12 cellular contexts compared by ENCODE assay signal in the genomic region with DNA sequence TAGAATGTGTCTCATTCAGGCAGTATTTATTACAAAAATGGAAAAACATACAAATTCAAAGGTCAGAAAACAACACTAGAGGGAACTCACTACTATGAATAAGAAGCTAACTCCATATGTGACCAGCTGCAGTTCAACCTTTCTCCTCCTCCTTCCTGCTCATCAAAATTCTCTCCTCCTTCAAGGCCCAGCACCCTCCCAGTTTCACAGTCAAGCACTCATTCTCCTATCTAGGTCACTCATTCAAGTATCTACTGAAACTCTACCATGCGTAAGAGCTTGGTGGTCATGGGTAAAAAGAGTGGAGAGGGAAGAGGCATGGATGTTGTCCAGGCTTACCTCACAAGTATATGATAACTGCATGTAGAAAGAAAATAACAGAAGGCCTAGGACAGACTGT.
DNase-seq lines count a peak whose midpoint lies in the region; ATAC-seq lines count a peak whose summit lies in the region.
"Had no signal": no experiment of that assay in that cellular context is flagged by ENCODE, and none has a peak within 500 bp of the region (broad histone marks: within the 10 kb centered on the region; RNA-seq: fewer than 3 reads in every experiment).

No MANE protein-coding gene starts in this region.

- peak; percentile 63 for ATAC-seq in GM21528 (IDR thresholded peaks at IDR 0.05; ENCODE audit: low FRiP score, unreplicated experiment)
- ATAC-seq in HG03095 (IDR thresholded peaks at IDR 0.05; ENCODE audit: unreplicated experiment): no peak
- ATAC-seq in HG02981 (IDR thresholded peaks at IDR 0.05; ENCODE audit: unreplicated experiment): no peak
- ATAC-seq: sciatic nerve had no signal

- DNase-seq in Ammon's horn (ENCODE audit: low spot score): peak; percentile 30
- peak; percentile 36 for DNase-seq in amniotic epithelial cell (ENCODE audit: low read depth)
- peak; percentile 53 for DNase-seq in kidney tubule cell (ENCODE audit: low spot score)
- no peak for DNase-seq in activated CD4-positive, CD25-positive, alpha-beta regulatory T cell treated with anti-CD3 and anti-CD28 coated beads, Interleukin-2, amount 50 U/mL, for 72 hours
- no peak for DNase-seq in NCI-H1436 treated with DMSO at 0.1 percent for 48 hours (lab: John Stamatoyannopoulos, UW)
- DNase-seq: activated CD4-positive, alpha-beta T cell treated with anti-CD3 and anti-CD28 coated beads for 48 hours; activated naive CD4-positive, alpha-beta T cell treated with Interleukin-2 at 50 U/mL for 16 hours; NK-92 treated with Interleukin-12 subunit alpha and Interleukin-12 subunit beta, amount 100 ng/mL, for 24 hours had no signal

Comparison
In these comparisons a context has a peak if more than half of its experiments do, and no peak if none do; other contexts are left out.
1. DNase-seq: peak in Ammon's horn (single experiment), amniotic epithelial cell (single experiment) and kidney tubule cell (single experiment); none in activated CD4-positive, CD25-positive, alpha-beta regulatory T cell treated with anti-CD3 and anti-CD28 coated beads, Interleukin-2, amount 50 U/mL, for 72 hours (single experiment) and NCI-H1436 treated with DMSO at 0.1 percent for 48 hours (single experiment).